ENCODE assay signal across 11 cellular contexts in genomic region chr10:72322030-72322279, GRCh38. TPM values are rescaled to one million over a fixed set of nuclear protein-coding genes. Genes with fewer than 3 reads are reported as not detected.
DNase-seq lines count a peak whose midpoint lies in the region; ATAC-seq, FAIRE-seq and TF ChIP-seq lines count a peak whose summit lies in the region.
"Had no signal": no experiment of that assay in that cellular context is flagged by ENCODE, and none has a peak within 500 bp of the region (broad histone marks: within the 10 kb centered on the region; RNA-seq: fewer than 3 reads in every experiment).

No MANE protein-coding gene starts in this region.

- H3K4me1 ChIP-seq in PC-3 (ENCODE audit: insufficient read depth, low read length) (peaks cover 47% of the 10 kb centered on the region), endothelial cell of umbilical vein (ENCODE audit: control insufficient read depth, extremely low read depth, insufficient read depth, low read length) (peaks cover 60% of the 10 kb centered on the region)

- H4K20me1 ChIP-seq in PC-3 (ENCODE audit: low read length): no peaks in the 10 kb centered on the region
- H4K20me1 ChIP-seq in endothelial cell of umbilical vein (replicated peaks; ENCODE audit: control insufficient read depth, extremely low read depth, insufficient read depth, low read length): no peaks in the 10 kb centered on the region

- no peak overlapping the region for H3K4me2 ChIP-seq in PC-3 (ENCODE audit: low read length)
- no peak overlapping the region for H3K4me2 ChIP-seq in endothelial cell of umbilical vein (ENCODE audit: insufficient read depth, low read length)

- H3K36me3 ChIP-seq in PC-3 (ENCODE audit: low read depth, low read length) (no peaks in the 10 kb centered on the region), endothelial cell of umbilical vein (ENCODE audit: control insufficient read depth in 2 of 2, extremely low read depth in 1 of 2, insufficient read depth in 2 of 2, low read length in 2 of 2) (no peaks in the 10 kb centered on the region)

- H3K9me3 ChIP-seq in PC-3 (ENCODE audit: low read length) (no peaks in the 10 kb centered on the region), endothelial cell of umbilical vein (replicated peaks; ENCODE audit: control insufficient read depth, insufficient read depth, low read length) (no peaks in the 10 kb centered on the region)
- H3K9me3 ChIP-seq: testis had no signal

- H3K36me3 Mint-ChIP-seq in activated CD8-positive, alpha-beta memory T cell treated with anti-CD3 and anti-CD28 coated beads, Interleukin-2, amount 10 ng/mL, durations not matched to agents 7 days and 5 days: peaks cover 12% of the 10 kb centered on the region
- no peaks in the 10 kb centered on the region for H3K36me3 Mint-ChIP-seq in stimulated activated memory B cell treated with anti-CD40 and anti-IgM and Interleukin-4, amounts not matched to agents 10 μg/mL and 1 μg/mL and 100 μg/mL, for 72 hours

- H3K9me2 ChIP-seq in PC-3 (replicated peaks; ENCODE audit: low read length): no peaks in the 10 kb centered on the region

- POLR2A ChIA-PET in PC-3 (lab: Charles Lee; ENCODE audit: unreplicated experiment) (interaction anchor here (0.6 kb wide), 1 partner anchor 186 kb away, joined by 3 read pairs; no protein-coding TSS in a partner anchor), endothelial cell of umbilical vein (lab: Charles Lee) (interaction anchor here (2.6 to 5.6 kb wide), 2 partner anchors 25 to 46 kb away, joined by 9 to 59 read pairs; partner anchors contain the start of gene DDIT4)

- ATAC-seq in activated CD8-positive, alpha-beta memory T cell treated with anti-CD3 and anti-CD28 coated beads, Interleukin-2, amount 10 ng/mL, durations not matched to agents 7 days and 5 days: no peak
- ATAC-seq in PC-3 (no peak), HG03378 (IDR thresholded peaks at IDR 0.05; ENCODE audit: unreplicated experiment) (no peak), HG03135 (IDR thresholded peaks at IDR 0.05; ENCODE audit: unreplicated experiment) (no peak), HG02870 (IDR thresholded peaks at IDR 0.05; ENCODE audit: unreplicated experiment) (no peak)
- no peak for ATAC-seq in stimulated activated memory B cell treated with anti-CD40 and anti-IgM and Interleukin-4, amounts not matched to agents 10 μg/mL and 1 μg/mL and 100 μg/mL, for 72 hours

- H3K4me1 Mint-ChIP-seq in activated CD8-positive, alpha-beta memory T cell treated with anti-CD3 and anti-CD28 coated beads, Interleukin-2, amount 10 ng/mL, durations not matched to agents 7 days and 5 days: peaks cover 75% of the 10 kb centered on the region
- H3K4me1 Mint-ChIP-seq in stimulated activated memory B cell treated with anti-CD40 and anti-IgM and Interleukin-4, amounts not matched to agents 10 μg/mL and 1 μg/mL and 100 μg/mL, for 72 hours: peaks cover 79% of the 10 kb centered on the region

- H3K27me3 Mint-ChIP-seq in activated CD8-positive, alpha-beta memory T cell treated with anti-CD3 and anti-CD28 coated beads, Interleukin-2, amount 10 ng/mL, durations not matched to agents 7 days and 5 days: no peaks in the 10 kb centered on the region
- H3K27me3 Mint-ChIP-seq in stimulated activated memory B cell treated with anti-CD40 and anti-IgM and Interleukin-4, amounts not matched to agents 10 μg/mL and 1 μg/mL and 100 μg/mL, for 72 hours: no peaks in the 10 kb centered on the region

- no peak overlapping the region for H3K9ac ChIP-seq in PC-3 (ENCODE audit: low read length)
- no peak overlapping the region for H3K9ac ChIP-seq in endothelial cell of umbilical vein (replicated peaks; ENCODE audit: extremely low read depth, insufficient read depth, low read length)

- no peak for FAIRE-seq in endothelial cell of umbilical vein (lab: Jason Lieb, UNC)

- H3K27me3 ChIP-seq in PC-3 (ENCODE audit: low read length) (no peaks in the 10 kb centered on the region), endothelial cell of umbilical vein (ENCODE audit: control insufficient read depth in 2 of 2, insufficient read depth in 2 of 2, low read length in 2 of 2) (no peaks in the 10 kb centered on the region)
- H3K27me3 ChIP-seq: testis had no signal

- no peaks in the 10 kb centered on the region for H3K9me3 Mint-ChIP-seq in activated CD8-positive, alpha-beta memory T cell treated with anti-CD3 and anti-CD28 coated beads, Interleukin-2, amount 10 ng/mL, durations not matched to agents 7 days and 5 days (ENCODE audit: low read depth)
- H3K9me3 Mint-ChIP-seq in stimulated activated memory B cell treated with anti-CD40 and anti-IgM and Interleukin-4, amounts not matched to agents 10 μg/mL and 1 μg/mL and 100 μg/mL, for 72 hours: no peaks in the 10 kb centered on the region
- H3K9me3 Mint-ChIP-seq: dendritic cell treated with granulocyte-macrophage colony-stimulating factor and Interleukin-4, amounts not matched to agents 40 ng/mL and 50 ng/mL, for 4 days had no signal

- peaks cover 4% of the 10 kb centered on the region for H3F3A ChIP-seq in PC-3 (ENCODE audit: low read length, unreplicated experiment)

- intact Hi-C loops in PC-3 (cut with micrococcal nuclease) (no loop called here), endothelial cell of umbilical vein (cut with micrococcal nuclease) (no loop called here)

- CTCF ChIA-PET in activated CD8-positive, alpha-beta memory T cell treated with anti-CD3 and anti-CD28 coated beads, Interleukin-2, amount 10 ng/mL, durations not matched to agents 7 days and 5 days (lab: Charles Lee): interaction anchor here (1.4 to 10.8 kb wide), 7 partner anchors 10 to 99 kb away, joined by 3 to 98 read pairs (median 6); no protein-coding TSS in a partner anchor
- CTCF ChIA-PET in PC-3 (lab: Charles Lee): no interaction called here
- CTCF ChIA-PET in endothelial cell of umbilical vein (lab: Charles Lee): interaction anchor here (0.7 to 5.4 kb wide), 5 partner anchors 13 to 426 kb away, joined by 3 to 72 read pairs (median 3); partner anchors contain the start of genes ASCC1 and DDIT4

- H3K4me3 Mint-ChIP-seq in activated CD8-positive, alpha-beta memory T cell treated with anti-CD3 and anti-CD28 coated beads, Interleukin-2, amount 10 ng/mL, durations not matched to agents 7 days and 5 days: no peak overlapping the region
- H3K4me3 Mint-ChIP-seq in stimulated activated memory B cell treated with anti-CD40 and anti-IgM and Interleukin-4, amounts not matched to agents 10 μg/mL and 1 μg/mL and 100 μg/mL, for 72 hours: no peak overlapping the region
- H3K4me3 Mint-ChIP-seq: dendritic cell treated with granulocyte-macrophage colony-stimulating factor and Interleukin-4, amounts not matched to agents 40 ng/mL and 50 ng/mL, for 4 days had no signal

- H3K27ac Mint-ChIP-seq in activated CD8-positive, alpha-beta memory T cell treated with anti-CD3 and anti-CD28 coated beads, Interleukin-2, amount 10 ng/mL, durations not matched to agents 7 days and 5 days: peak overlapping the region; percentile 100
- peak overlapping the region; percentile 96 for H3K27ac Mint-ChIP-seq in stimulated activated memory B cell treated with anti-CD40 and anti-IgM and Interleukin-4, amounts not matched to agents 10 μg/mL and 1 μg/mL and 100 μg/mL, for 72 hours

- H3K79me2 ChIP-seq in PC-3 (ENCODE audit: low read length) (no peaks in the 10 kb centered on the region), endothelial cell of umbilical vein (ENCODE audit: control insufficient read depth, insufficient read depth, low read length) (no peaks in the 10 kb centered on the region)

- H2AFZ ChIP-seq in PC-3 (ENCODE audit: low read length) (no peak overlapping the region), endothelial cell of umbilical vein (ENCODE audit: low read depth, low read length) (no peak overlapping the region)

- BruUV-seq in PC-3 (replicated peaks; lab: Mats Ljungman, UMichigan) (no TSS peak), endothelial cell of umbilical vein (replicated peaks; lab: Mats Ljungman, UMichigan) (no TSS peak)

- no peak for TF ChIP-seq CTCF in PC-3 (conservative IDR thresholded peaks at IDR 0.05; ENCODE audit: low read depth, low read length)
- no peak for TF ChIP-seq CTCF in endothelial cell of umbilical vein (IDR thresholded peaks at IDR 0.05; ENCODE audit: extremely low read depth in 1 of 2, insufficient read depth in 1 of 2, low read depth in 1 of 2, low read length in 2 of 2)

- no peak for DNase-seq in activated CD8-positive, alpha-beta memory T cell treated with anti-CD3 and anti-CD28 coated beads, Interleukin-2, amount 10 ng/mL, durations not matched to agents 7 days and 5 days
- DNase-seq in activated CD8-positive, alpha-beta memory T cell treated with anti-CD3 and anti-CD28 coated beads for 24 hours: no peak
- DNase-seq in PC-3 (peak; percentile 19), endothelial cell of umbilical vein (ENCODE audit: low read depth, low spot score) (no peak)
- DNase-seq: SW 1271, testis had no signal

- TF ChIP-seq POLR2A in endothelial cell of umbilical vein (IDR thresholded peaks at IDR 0.05; ENCODE audit: low read depth, low read length): no peak

- H3K27ac ChIP-seq in PC-3 (ENCODE audit: low read length) (peak overlapping the region; percentile 85), endothelial cell of umbilical vein (ENCODE audit: insufficient read depth, low read depth, low read length) (peak overlapping the region; percentile 100)

- H3K4me3 ChIP-seq in PC-3 (ENCODE audit: low read length) (no peak overlapping the region), endothelial cell of umbilical vein (replicated peaks in 1 of 3; ENCODE audit: insufficient read depth in 1 of 3, low read depth in 1 of 3, low read length in 3 of 3) (no peak overlapping the region)
- H3K4me3 ChIP-seq: testis had no signal

- no peaks in the 10 kb centered on the region for H3K9me1 ChIP-seq in endothelial cell of umbilical vein (replicated peaks; ENCODE audit: control insufficient read depth, extremely low read depth, insufficient read depth, low read length)

- dilution Hi-C loops in endothelial cell of umbilical vein (cut with MboI; ENCODE audit: extremely low pct_ligation_motif_present, low sequenced_read_pairs): no loop called here

RNA-seq across cellular contexts. Expression of gene DNAJB12, which starts 32.8 kb away (rescaled TPM):
- 10 to 100 TPM; 25.5 to 31.4 TPM for total RNA-seq in activated CD8-positive, alpha-beta memory T cell treated with anti-CD3 and anti-CD28 coated beads, Interleukin-2, amount 10 ng/mL, durations not matched to agents 7 days and 5 days
- total RNA-seq in PC-3 (2014; rRNA removed): 25.7 and 30.9 TPM in 2 replicates
- total RNA-seq in endothelial cell of umbilical vein: 44.2 and 45.2 TPM in 2 replicates
- 25.0 and 27.2 TPM in 2 replicates for polyA plus RNA-seq in endothelial cell of umbilical vein
- polyA plus RNA-seq in endothelial cell of umbilical vein (2011; cell fraction: cytosol; rRNA removed): 28.7 and 29.4 TPM in 2 replicates
- polyA plus RNA-seq in endothelial cell of umbilical vein (2011; cell fraction: nucleus; rRNA removed): 47.2 and 50.5 TPM in 2 replicates
- 23.5 and 23.7 TPM in 2 replicates for polyA plus RNA-seq in endothelial cell of umbilical vein (2012)
- polyA minus RNA-seq in endothelial cell of umbilical vein: 25.7 and 28.2 TPM in 2 replicates
- 20.3 TPM for polyA minus RNA-seq in endothelial cell of umbilical vein (2011; cell fraction: cytosol; rRNA and poly(A)+ RNA removed)
- 30.6 and 33.3 TPM in 2 replicates for polyA minus RNA-seq in endothelial cell of umbilical vein (2011; cell fraction: nucleus; rRNA and poly(A)+ RNA removed)

RNA-seq across cellular contexts. Expression of gene DDIT4, which starts 48.2 kb away (rescaled TPM):
- total RNA-seq in activated CD8-positive, alpha-beta memory T cell treated with anti-CD3 and anti-CD28 coated beads, Interleukin-2, amount 10 ng/mL, durations not matched to agents 7 days and 5 days: 100 to 1,000 TPM; 291 to 293 TPM
- total RNA-seq in PC-3 (2014; rRNA removed): 68.9 and 94.2 TPM in 2 replicates
- total RNA-seq in endothelial cell of umbilical vein: 53.0 and 60.4 TPM in 2 replicates
- polyA plus RNA-seq in endothelial cell of umbilical vein: 64.2 and 65.3 TPM in 2 replicates
- polyA plus RNA-seq in endothelial cell of umbilical vein (2011; cell fraction: cytosol; rRNA removed): 36.6 and 46.9 TPM in 2 replicates
- polyA plus RNA-seq in endothelial cell of umbilical vein (2011; cell fraction: nucleus; rRNA removed): 55.1 and 67.4 TPM in 2 replicates
- polyA plus RNA-seq in endothelial cell of umbilical vein (2012): 35.9 and 40.5 TPM in 2 replicates
- 64.6 and 66.6 TPM in 2 replicates for polyA minus RNA-seq in endothelial cell of umbilical vein
- polyA minus RNA-seq in endothelial cell of umbilical vein (2011; cell fraction: cytosol; rRNA and poly(A)+ RNA removed): 248 TPM
- 57.9 and 87.9 TPM in 2 replicates for polyA minus RNA-seq in endothelial cell of umbilical vein (2011; cell fraction: nucleus; rRNA and poly(A)+ RNA removed)
